11 cellular contexts compared by ENCODE assay signal in the genomic region with DNA sequence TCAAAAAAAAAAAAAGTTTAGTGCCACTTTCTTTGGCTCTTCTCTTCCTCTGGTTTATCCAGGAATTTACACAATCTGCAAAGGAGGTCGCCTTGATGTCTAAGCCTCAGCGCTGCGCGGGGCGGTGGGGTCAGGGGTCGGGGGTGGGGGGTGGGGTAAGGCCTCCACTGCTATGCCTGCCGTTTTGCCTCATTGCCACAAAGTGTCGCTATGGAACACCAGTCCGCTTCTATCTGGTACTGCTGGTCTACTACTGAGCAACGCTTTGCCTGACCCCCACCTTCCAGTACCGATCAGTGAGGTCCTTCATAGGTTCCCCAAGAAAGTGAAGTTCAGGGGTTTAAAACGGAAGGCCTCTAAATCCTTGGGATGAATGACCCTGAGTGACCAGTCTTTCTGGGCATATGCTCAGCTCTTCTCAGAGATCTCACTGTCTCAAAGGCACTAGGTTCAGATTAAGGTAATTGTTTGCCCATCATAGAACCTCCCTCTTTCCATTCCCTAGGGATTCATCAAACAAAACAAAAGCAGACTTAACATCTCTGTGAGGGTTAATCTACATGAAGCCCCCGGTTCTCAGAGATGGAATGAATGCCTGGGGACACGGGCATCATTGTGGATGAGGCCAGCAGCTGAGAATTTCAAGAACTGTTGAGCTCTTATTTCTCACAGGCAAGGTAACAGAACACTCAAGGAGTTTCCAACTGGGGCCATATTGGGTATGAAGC. TPM values are rescaled to one million over a fixed set of nuclear protein-coding genes. Genes with fewer than 3 reads are reported as not detected.
A peak's percentile ranks its signal among the peaks of the same experiment; 100 is the strongest.
DNase-seq lines count a peak whose midpoint lies in the region; ATAC-seq and TF ChIP-seq lines count a peak whose summit lies in the region.
"Had no signal": no experiment of that assay in that cellular context is flagged by ENCODE, and none has a peak within 500 bp of the region (broad histone marks: within the 10 kb centered on the region; RNA-seq: fewer than 3 reads in every experiment).

No MANE protein-coding gene starts in this region.

- H3K9me2 ChIP-seq in PC-9 (ENCODE audit: insufficient read depth) = no peaks in the 10 kb centered on the region

- H3K27me3 ChIP-seq in HUES48 (ENCODE audit: control insufficient read depth, insufficient read depth, low read length) (no peaks in the 10 kb centered on the region), PC-9 (ENCODE audit: insufficient read depth, low read depth) (no peaks in the 10 kb centered on the region)

- H3K36me3 ChIP-seq in HUES48 (ENCODE audit: control insufficient read depth, insufficient read depth, low read length) (no peaks in the 10 kb centered on the region), PC-9 (ENCODE audit: low read depth) (no peaks in the 10 kb centered on the region)

- no peak overlapping the region for H3K27ac Mint-ChIP-seq in chondrocyte (ENCODE audit: unreplicated experiment)
- H3K27ac Mint-ChIP-seq: progenitor cell of endocrine pancreas had no signal

- no TSS peak for BruUV-seq in PC-9 (replicated peaks; lab: Mats Ljungman, UMichigan)

- ATAC-seq in GM21786 (IDR thresholded peaks at IDR 0.05; ENCODE audit: unreplicated experiment) = no peak
- no peak for ATAC-seq in HG03442 (IDR thresholded peaks at IDR 0.05; ENCODE audit: unreplicated experiment)
- ATAC-seq: mucosa of descending colon had no signal

- H3K4me2 ChIP-seq in PC-9 = no peak overlapping the region

- H3K4me3 Mint-ChIP-seq in chondrocyte (ENCODE audit: unreplicated experiment) = no peak overlapping the region
- H3K4me3 Mint-ChIP-seq: central memory CD8-positive, alpha-beta T cell had no signal

- TF ChIP-seq CTCF in chondrocyte (IDR thresholded peaks at IDR 0.05) (peak; percentile 24), PC-9 (conservative IDR thresholded peaks at IDR 0.05) (no peak)

- no peak overlapping the region for H3K9ac ChIP-seq in HUES48 (ENCODE audit: low read depth, low read length)

- H3K36me3 Mint-ChIP-seq in chondrocyte (ENCODE audit: low read depth) = no peaks in the 10 kb centered on the region

- H3F3A ChIP-seq in PC-9 (ENCODE audit: insufficient read depth, low read depth) = no peaks in the 10 kb centered on the region

- H2AFZ ChIP-seq in PC-9 = no peak overlapping the region

- no peaks in the 10 kb centered on the region for H3K27me3 Mint-ChIP-seq in chondrocyte (ENCODE audit: low read depth)
- H3K27me3 Mint-ChIP-seq: progenitor cell of endocrine pancreas had no signal

- CTCF ChIA-PET in PC-9 (lab: Charles Lee) = no interaction called here

- no peaks in the 10 kb centered on the region for H3K79me2 ChIP-seq in PC-9 (ENCODE audit: low read depth)

- no peaks in the 10 kb centered on the region for H4K20me1 ChIP-seq in PC-9 (ENCODE audit: insufficient read depth)

- peak; percentile 4 for DNase-seq in activated CD4-positive, alpha-beta T cell treated with anti-CD3 and anti-CD28 coated beads for 48 hours
- no peak for DNase-seq in activated CD4-positive, alpha-beta T cell treated with anti-CD3 and anti-CD28 coated beads for 4 hours
- DNase-seq in chondrocyte (ENCODE audit: low spot score) (no peak), myocyte (ENCODE audit: low read depth) (peak; percentile 6), PC-9 (no peak)

- H3K27ac ChIP-seq in HUES48 (ENCODE audit: low read depth, low read length) = peak overlapping the region; percentile 54
- no peak overlapping the region for H3K27ac ChIP-seq in PC-9

- no peaks in the 10 kb centered on the region for H3K4me1 Mint-ChIP-seq in chondrocyte (ENCODE audit: low read depth)
- H3K4me1 Mint-ChIP-seq: central memory CD8-positive, alpha-beta T cell had no signal

- H3K4me1 ChIP-seq in HUES48 (ENCODE audit: control insufficient read depth, insufficient read depth, low read length) (no peaks in the 10 kb centered on the region), PC-9 (replicated peaks; ENCODE audit: insufficient read depth) (no peaks in the 10 kb centered on the region)

- H3K9me3 ChIP-seq in HUES48 (ENCODE audit: control insufficient read depth, insufficient read depth, low read length) (peaks cover 14% of the 10 kb centered on the region; the same call in 1 of the 2 replicates), PC-9 (ENCODE audit: insufficient read depth, low read depth) (no peaks in the 10 kb centered on the region)
- H3K9me3 ChIP-seq: mucosa of descending colon had no signal

- intact Hi-C loops in PC-9 (cut with micrococcal nuclease; ENCODE audit: unreplicated experiment) = no loop called here

- POLR2A ChIA-PET in PC-9 (lab: Charles Lee; ENCODE audit: unreplicated experiment) = no interaction called here

- H3K4me3 ChIP-seq in HUES48 (ENCODE audit: low read depth, low read length) = no peak overlapping the region
- H3K4me3 ChIP-seq in PC-9 = no peak overlapping the region
- H3K4me3 ChIP-seq: mucosa of descending colon had no signal

- H3K9me3 Mint-ChIP-seq in chondrocyte (ENCODE audit: low read depth) = peaks cover 6% of the 10 kb centered on the region
- H3K9me3 Mint-ChIP-seq: central memory CD8-positive, alpha-beta T cell had no signal

RNA-seq across cellular contexts. Expression of gene TSR2, which starts 16.9 kb away (rescaled TPM):
- total RNA-seq in chondrocyte = 21.5 to 30.0 TPM (median 23.8 TPM) in 3 replicates
- 21.7 and 27.0 TPM in 2 replicates for total RNA-seq in myocyte
- 70.3 TPM for polyA plus RNA-seq in myocyte (2012)
- 53.0 and 56.9 TPM in 2 replicates for total RNA-seq in PC-9 (2021)

Comparison
In these comparisons a context has a peak if more than half of its experiments do, and no peak if none do; other contexts are left out.
1. DNase-seq: peak in activated CD4-positive, alpha-beta T cell treated with anti-CD3 and anti-CD28 coated beads for 48 hours (single experiment) and myocyte (single experiment); none in activated CD4-positive, alpha-beta T cell treated with anti-CD3 and anti-CD28 coated beads for 4 hours (0 of 2), chondrocyte (single experiment) and PC-9 (0 of 2).